Comparison of ENCODE assay signal across 13 cellular contexts in the genomic region with DNA sequence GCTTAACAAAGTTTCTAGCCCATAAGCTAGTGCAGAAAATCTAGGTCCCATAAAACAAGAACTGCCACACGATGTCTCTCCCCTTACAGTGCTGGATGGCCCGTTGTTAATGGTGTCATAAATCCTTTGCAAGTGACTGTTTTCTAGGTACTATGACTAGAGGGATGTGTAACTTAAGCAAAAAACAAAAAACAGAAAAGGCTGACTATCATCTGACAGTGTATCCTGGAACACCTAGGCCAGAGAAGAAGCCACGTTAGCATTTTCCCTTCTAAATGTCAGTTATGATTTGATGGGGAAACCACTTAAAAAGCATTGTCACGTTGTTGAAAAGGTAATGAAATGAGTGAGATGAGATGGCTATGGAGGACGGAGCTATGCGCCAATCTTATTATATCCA. TPM values are rescaled to one million over a fixed set of nuclear protein-coding genes. Genes with fewer than 3 reads are reported as not detected.
DNase-seq lines count a peak whose midpoint lies in the region; ATAC-seq and TF ChIP-seq lines count a peak whose summit lies in the region.
"Had no signal": no experiment of that assay in that cellular context is flagged by ENCODE, and none has a peak within 500 bp of the region (broad histone marks: within the 10 kb centered on the region; RNA-seq: fewer than 3 reads in every experiment).

No MANE protein-coding gene starts in this region.

- peak overlapping the region; percentile 98 for H3K27ac ChIP-seq in CD4-positive, CD25-positive, alpha-beta regulatory T cell (ENCODE audit: insufficient read depth, low read length, poor library complexity, severe bottlenecking)
- H3K27ac ChIP-seq in A673 (ENCODE audit: low read depth, low read length, poor library complexity, severe bottlenecking): no peak overlapping the region
- H3K27ac ChIP-seq: HL-60 had no signal

- no peak for ATAC-seq in CD4-positive, CD25-positive, alpha-beta regulatory T cell (ENCODE audit: low read depth in 2 of 2)
- ATAC-seq in activated CD8-positive, alpha-beta T cell treated with anti-CD3 and anti-CD28 coated beads for 36 hours: peak; percentile 49
- ATAC-seq in naive B cell (ENCODE audit: low read depth in 2 of 2) (no peak), GM18511 (IDR thresholded peaks at IDR 0.05; ENCODE audit: unreplicated experiment) (no peak)
- ATAC-seq: left lobe of liver had no signal

- peak overlapping the region; percentile 100 for H3K4me3 ChIP-seq in CD4-positive, CD25-positive, alpha-beta regulatory T cell (ENCODE audit: low read depth, low read length)
- H3K4me3 ChIP-seq in A673 (ENCODE audit: low read depth, low read length, poor library complexity, severe bottlenecking): no peak overlapping the region

- peaks cover 4% of the 10 kb centered on the region for H3K27me3 Mint-ChIP-seq in CD4-positive, CD25-positive, alpha-beta regulatory T cell
- H3K27me3 Mint-ChIP-seq in IgD-negative memory B cell: no peaks in the 10 kb centered on the region
- no peaks in the 10 kb centered on the region for H3K27me3 Mint-ChIP-seq in activated CD8-positive, alpha-beta T cell treated with anti-CD3 and anti-CD28 coated beads for 36 hours
- no peaks in the 10 kb centered on the region for H3K27me3 Mint-ChIP-seq in naive B cell
- H3K27me3 Mint-ChIP-seq in glutamatergic neuron (ENCODE audit: unreplicated experiment): no peaks in the 10 kb centered on the region

- peak overlapping the region; percentile 85 to 96 (median 90) for H3K27ac Mint-ChIP-seq in CD4-positive, CD25-positive, alpha-beta regulatory T cell
- H3K27ac Mint-ChIP-seq in IgD-negative memory B cell (peak overlapping the region; percentile 15 to 83 (median 37)), naive B cell (peak overlapping the region in 4 of 6 donors; percentile 39 to 98 (median 70)), glutamatergic neuron (ENCODE audit: unreplicated experiment) (no peak overlapping the region)
- H3K27ac Mint-ChIP-seq in activated CD8-positive, alpha-beta T cell treated with anti-CD3 and anti-CD28 coated beads for 36 hours: peak overlapping the region; percentile 80

- peak overlapping the region; percentile 90 to 99 (median 92) for H3K4me3 Mint-ChIP-seq in CD4-positive, CD25-positive, alpha-beta regulatory T cell
- peak overlapping the region; percentile 69 to 91 (median 80) for H3K4me3 Mint-ChIP-seq in IgD-negative memory B cell
- H3K4me3 Mint-ChIP-seq in activated CD8-positive, alpha-beta T cell treated with anti-CD3 and anti-CD28 coated beads for 36 hours: peak overlapping the region; percentile 67
- peak overlapping the region; percentile 18 to 71 (median 56) for H3K4me3 Mint-ChIP-seq in naive B cell
- no peak overlapping the region for H3K4me3 Mint-ChIP-seq in glutamatergic neuron (ENCODE audit: unreplicated experiment)

- H3K9me3 ChIP-seq in CD4-positive, CD25-positive, alpha-beta regulatory T cell (ENCODE audit: control insufficient read depth in 2 of 2, low read length in 2 of 2): no peaks in the 10 kb centered on the region
- H3K9me3 ChIP-seq in A673 (ENCODE audit: low read depth, low read length, poor library complexity, severe bottlenecking): no peaks in the 10 kb centered on the region
- H3K9me3 ChIP-seq: Caco-2 had no signal

- no TSS peak for BruUV-seq in A673 (replicated peaks; lab: Mats Ljungman, UMichigan)

- peak in 2 of 3 donors; percentile 25 to 81 for DNase-seq in CD4-positive, CD25-positive, alpha-beta regulatory T cell
- DNase-seq in activated CD8-positive, alpha-beta T cell treated with anti-CD3 and anti-CD28 coated beads for 36 hours: peak; percentile 57
- no peak for DNase-seq in naive B cell
- no peak for DNase-seq in glutamatergic neuron
- no peak for DNase-seq in NCI-H2227 (lab: John Stamatoyannopoulos, UW; ENCODE audit: unreplicated experiment)
- DNase-seq in A673 (ENCODE audit: low spot score): no peak
- DNase-seq: Caco-2; effector CD8-positive, alpha-beta T cell; NCI-H1417 had no signal

- H3K27me3 ChIP-seq in CD4-positive, CD25-positive, alpha-beta regulatory T cell (ENCODE audit: control insufficient read depth, insufficient read depth, low read length): no peaks in the 10 kb centered on the region
- no peaks in the 10 kb centered on the region for H3K27me3 ChIP-seq in A673 (replicated peaks; ENCODE audit: insufficient read depth, low read depth, low read length, poor library complexity)

- no peak for TF ChIP-seq CTCF in activated CD8-positive, alpha-beta T cell treated with anti-CD3 and anti-CD28 coated beads for 36 hours (IDR thresholded peaks at IDR 0.05)
- no peak for TF ChIP-seq CTCF in glutamatergic neuron (IDR thresholded peaks at IDR 0.05; ENCODE audit: partially characterized antibody, unreplicated experiment)
- TF ChIP-seq CTCF in A673 (conservative IDR thresholded peaks at IDR 0.05; ENCODE audit: low read depth, low read length): no peak

- CTCF ChIA-PET in activated CD8-positive, alpha-beta T cell treated with anti-CD3 and anti-CD28 coated beads for 36 hours (lab: Charles Lee): interaction anchor here (0.9 to 9.5 kb wide), 7 partner anchors 10 to 188 kb away, joined by 3 to 91 read pairs (median 5); a partner anchor contains a TSS
- CTCF ChIA-PET in A673 (lab: Charles Lee): no interaction called here

- H3K36me3 Mint-ChIP-seq in CD4-positive, CD25-positive, alpha-beta regulatory T cell: peaks cover 37% of the 10 kb centered on the region
- H3K36me3 Mint-ChIP-seq in IgD-negative memory B cell: peaks cover 4% of the 10 kb centered on the region
- peaks cover 36% of the 10 kb centered on the region for H3K36me3 Mint-ChIP-seq in activated CD8-positive, alpha-beta T cell treated with anti-CD3 and anti-CD28 coated beads for 36 hours (ENCODE audit: low read depth)
- H3K36me3 Mint-ChIP-seq in naive B cell: peaks cover 0 to 7% of the 10 kb centered on the region in 2 donors
- no peaks in the 10 kb centered on the region for H3K36me3 Mint-ChIP-seq in glutamatergic neuron (ENCODE audit: unreplicated experiment)

- peaks cover 85% of the 10 kb centered on the region for H3K4me1 ChIP-seq in CD4-positive, CD25-positive, alpha-beta regulatory T cell (ENCODE audit: control insufficient read depth, insufficient read depth, low read length, poor library complexity, severe bottlenecking)
- H3K4me1 ChIP-seq in A673 (ENCODE audit: insufficient read depth, low read length, poor library complexity, severe bottlenecking): peaks cover 38% of the 10 kb centered on the region

- peaks cover 17% of the 10 kb centered on the region for H3K36me3 ChIP-seq in CD4-positive, CD25-positive, alpha-beta regulatory T cell (ENCODE audit: control insufficient read depth, insufficient read depth, low read length)
- no peaks in the 10 kb centered on the region for H3K36me3 ChIP-seq in A673 (ENCODE audit: insufficient read depth, low read length, poor library complexity, severe bottlenecking)

- peaks cover 27 to 79% (median 56%) of the 10 kb centered on the region in 4 donors for H3K4me1 Mint-ChIP-seq in CD4-positive, CD25-positive, alpha-beta regulatory T cell
- H3K4me1 Mint-ChIP-seq in IgD-negative memory B cell (peaks cover 54 to 60% (median 56%) of the 10 kb centered on the region in 3 donors), naive B cell (peaks cover 62 to 90% (median 69%) of the 10 kb centered on the region in 3 donors), glutamatergic neuron (ENCODE audit: low read depth, unreplicated experiment) (no peaks in the 10 kb centered on the region)
- H3K4me1 Mint-ChIP-seq in activated CD8-positive, alpha-beta T cell treated with anti-CD3 and anti-CD28 coated beads for 36 hours (ENCODE audit: low read depth): peaks cover 80% of the 10 kb centered on the region

- POLR2A ChIA-PET in activated CD8-positive, alpha-beta T cell treated with anti-CD3 and anti-CD28 coated beads for 36 hours (lab: Charles Lee): interaction anchor here (0.7 to 6.0 kb wide), 6 partner anchors 10 to 103 kb away, joined by 3 to 46 read pairs (median 6); no protein-coding TSS in a partner anchor
- POLR2A ChIA-PET in A673 (lab: Charles Lee; ENCODE audit: low non-redundant PET): no interaction called here

- intact Hi-C loops in activated CD8-positive, alpha-beta T cell treated with anti-CD3 and anti-CD28 coated beads for 36 hours (cut with micrococcal nuclease): loop anchor here (5.0 kb wide), 1 partner anchor 100 kb away; no protein-coding TSS in a partner anchor
- intact Hi-C loops in A673 (cut with micrococcal nuclease; ENCODE audit: unreplicated experiment): no loop called here

- peaks cover 0 to 2% (median 0%) of the 10 kb centered on the region in 7 donors for H3K9me3 Mint-ChIP-seq in CD4-positive, CD25-positive, alpha-beta regulatory T cell
- H3K9me3 Mint-ChIP-seq in IgD-negative memory B cell (no peaks in the 10 kb centered on the region), naive B cell (no peaks in the 10 kb centered on the region), glutamatergic neuron (ENCODE audit: unreplicated experiment) (peaks cover 1% of the 10 kb centered on the region)
- H3K9me3 Mint-ChIP-seq in activated CD8-positive, alpha-beta T cell treated with anti-CD3 and anti-CD28 coated beads for 36 hours: no peaks in the 10 kb centered on the region

RNA-seq across cellular contexts. Expression of a gene that starts 2.4 kb away (rescaled TPM):
- 254 TPM for total RNA-seq in CD4-positive, CD25-positive, alpha-beta regulatory T cell
- polyA plus RNA-seq in CD4-positive, CD25-positive, alpha-beta regulatory T cell: 100 to 1,000 TPM in 1 of 4 donors, 10 to 100 TPM in 3; 63.8 to 112 (median 94.1) TPM
- polyA plus RNA-seq in IgD-negative memory B cell (56.1 TPM), naive B cell (ENCODE audit: low read depth in 6 of 6) (10 to 100 TPM; 16.7 to 49.6 (median 31.2) TPM)
- total RNA-seq in activated CD8-positive, alpha-beta T cell treated with anti-CD3 and anti-CD28 coated beads for 36 hours: 10 to 100 TPM; 35.2 to 38.4 TPM
- total RNA-seq in glutamatergic neuron (ENCODE audit: unreplicated experiment) (not detected), A673 (2021) (17.9 and 28.4 TPM in 2 replicates)

Comparison
In these comparisons a context has a peak if more than half of its experiments do, and no peak if none do; other contexts are left out.
1. DNase-seq: peak in CD4-positive, CD25-positive, alpha-beta regulatory T cell (2 of 3) and activated CD8-positive, alpha-beta T cell treated with anti-CD3 and anti-CD28 coated beads for 36 hours (single experiment); none in naive B cell (single experiment), glutamatergic neuron (single experiment), NCI-H2227 (single experiment) and A673 (single experiment).
2. RNA of a gene that starts 2.4 kb away (total RNA-seq): 254 TPM in CD4-positive, CD25-positive, alpha-beta regulatory T cell (single experiment), 35.2 to 38.4 TPM in activated CD8-positive, alpha-beta T cell treated with anti-CD3 and anti-CD28 coated beads for 36 hours and 17.9 to 28.4 TPM in A673; not detected in glutamatergic neuron (single experiment); every median in the first group is over 10 times any median in the second.